Comparison of ENCODE assay signal across 32 cellular contexts in genomic region chr2:30931841-30932407, GRCh38.
"Had no signal": no experiment of that assay in that cellular context is flagged by ENCODE, and none has a peak within 500 bp of the region (broad histone marks: within the 10 kb centered on the region; RNA-seq: fewer than 3 reads in every experiment).

No MANE protein-coding gene starts in this region.

- H3K36me3 Mint-ChIP-seq: activated CD4-positive, alpha-beta memory T cell treated with anti-CD3 and anti-CD28 coated beads for 36 hours; activated CD8-positive, alpha-beta memory T cell treated with anti-CD3 and anti-CD28 coated beads, Interleukin-2, amount 10 ng/mL, durations not matched to agents 7 days and 5 days; activated naive CD4-positive, alpha-beta T cell treated with anti-CD3 and anti-CD28 coated beads, Interleukin-2, amount 50 U/mL, for 24 hours; activated naive CD8-positive, alpha-beta T cell treated with anti-CD3 and anti-CD28 coated beads for 36 hours had no signal

- H3K27me3 ChIP-seq: adrenal gland, body of pancreas, colonic mucosa had no signal

- H3K4me3 ChIP-seq: adrenal gland, body of pancreas, colonic mucosa had no signal

- ATAC-seq: body of pancreas, esophagus mucosa, T-helper 17 cell had no signal

- H3K9me3 Mint-ChIP-seq: activated CD4-positive, alpha-beta memory T cell treated with anti-CD3 and anti-CD28 coated beads for 36 hours; activated CD4-positive, alpha-beta T cell treated with anti-CD3 and anti-CD28 coated beads, Interleukin-2, amount 10 ng/mL, durations not matched to agents 24 days and 14 days; activated naive CD4-positive, alpha-beta T cell treated with anti-CD3 and anti-CD28 coated beads for 36 hours; activated naive CD4-positive, alpha-beta T cell treated with anti-CD3 and anti-CD28 coated beads, Interleukin-2, amount 50 U/mL, for 24 hours; activated naive CD8-positive, alpha-beta T cell treated with anti-CD3 and anti-CD28 coated beads for 36 hours; activated naive CD8-positive, alpha-beta T cell treated with anti-CD3 and anti-CD28 coated beads, Interleukin-2, amount 50 U/mL, for 24 hours; activated T-helper 1 cell treated with anti-CD3 and anti-CD28 coated beads, Interleukin-12 subunit alpha, Interleukin-12 subunit beta, Interleukin-2, Interleukin-4 antibody, amounts not matched to agents 30 ng/mL and 10 ng/mL and 1 ng/mL, durations not matched to agents 14 hours and 24 hours and 36 hours; activated T-helper 2 cell treated with anti-CD3 and anti-CD28 coated beads, Interferon-gamma antibody, Interleukin-2, Interleukin-4, amounts not matched to agents 10 μg/mL and 5 μg/mL and 100 μg/mL, durations not matched to agents 14 hours and 24 hours and 36 hours; T-helper 2 cell treated with Interferon-gamma antibody and Interleukin-4, amounts not matched to agents 5 μg/mL and 100 μg/mL, for 36 hours had no signal

- H3K9me3 ChIP-seq: adrenal gland, body of pancreas, colonic mucosa had no signal

- H3K27ac Mint-ChIP-seq: activated CD4-positive, alpha-beta memory T cell treated with anti-CD3 and anti-CD28 coated beads for 36 hours; activated CD4-positive, alpha-beta T cell treated with anti-CD3 and anti-CD28 coated beads for 36 hours; activated CD4-positive, alpha-beta T cell treated with anti-CD3 and anti-CD28 coated beads, Interleukin-2, amount 10 ng/mL, durations not matched to agents 24 days and 14 days; activated CD8-positive, alpha-beta memory T cell treated with anti-CD3 and anti-CD28 coated beads, Interleukin-2, amount 10 ng/mL, durations not matched to agents 7 days and 5 days; activated CD8-positive, alpha-beta T cell treated with anti-CD3 and anti-CD28 coated beads, Interleukin-2, amount 10 ng/mL, durations not matched to agents 7 days and 5 days; activated naive CD4-positive, alpha-beta T cell treated with anti-CD3 and anti-CD28 coated beads for 36 hours; activated naive CD4-positive, alpha-beta T cell treated with anti-CD3 and anti-CD28 coated beads, Interleukin-2, amount 50 U/mL, for 24 hours; activated naive CD8-positive, alpha-beta T cell treated with anti-CD3 and anti-CD28 coated beads for 36 hours; activated naive CD8-positive, alpha-beta T cell treated with anti-CD3 and anti-CD28 coated beads, Interleukin-2, amount 50 U/mL, for 24 hours; activated T-helper 1 cell treated with anti-CD3 and anti-CD28 coated beads, Interleukin-12 subunit alpha, Interleukin-12 subunit beta, Interleukin-2, Interleukin-4 antibody, amounts not matched to agents 30 ng/mL and 10 ng/mL and 1 ng/mL, durations not matched to agents 14 hours and 24 hours and 36 hours; activated T-helper 2 cell treated with anti-CD3 and anti-CD28 coated beads, Interferon-gamma antibody, Interleukin-2, Interleukin-4, amounts not matched to agents 10 μg/mL and 5 μg/mL and 100 μg/mL, durations not matched to agents 14 hours and 24 hours and 36 hours; T-helper 17 cell; T-helper 2 cell treated with Interferon-gamma antibody and Interleukin-4, amounts not matched to agents 5 μg/mL and 100 μg/mL, for 36 hours had no signal

- H3K36me3 ChIP-seq: adrenal gland, colonic mucosa had no signal

- DNase-seq: activated CD4-positive, alpha-beta memory T cell treated with anti-CD3 and anti-CD28 coated beads for 36 hours; activated CD4-positive, alpha-beta T cell treated with anti-CD3 and anti-CD28 coated beads for 36 hours; activated CD4-positive, alpha-beta T cell treated with anti-CD3 and anti-CD28 coated beads, Interleukin-2, amount 10 ng/mL, durations not matched to agents 24 days and 14 days; activated CD4-positive, CD25-positive, alpha-beta regulatory T cell; activated CD4-positive, CD25-positive, alpha-beta regulatory T cell treated with anti-CD3 and anti-CD28 coated beads, Interleukin-2, amount 50 U/mL, for 72 hours; activated CD8-positive, alpha-beta memory T cell treated with anti-CD3 and anti-CD28 coated beads, Interleukin-2, amount 10 ng/mL, durations not matched to agents 7 days and 5 days; activated CD8-positive, alpha-beta memory T cell treated with anti-CD3 and anti-CD28 coated beads, Interleukin-2, amount 50 U/mL, for 4 hours; activated CD8-positive, alpha-beta T cell treated with anti-CD3 and anti-CD28 coated beads, Interleukin-2, amount 10 ng/mL, durations not matched to agents 7 days and 5 days; activated effector memory CD4-positive, alpha-beta T cell treated with anti-CD3 and anti-CD28 coated beads, Interleukin-2, amount 50 U/mL, for 16 hours; activated naive CD4-positive, alpha-beta T cell treated with anti-CD3 and anti-CD28 coated beads for 36 hours; activated naive CD8-positive, alpha-beta T cell treated with anti-CD3 and anti-CD28 coated beads for 36 hours; activated naive CD8-positive, alpha-beta T cell treated with anti-CD3 and anti-CD28 coated beads, Interleukin-2, amount 50 U/mL, for 24 hours; activated T-cell treated with anti-CD3 and anti-CD28 coated beads, Interleukin-2, amount 50 U/mL, for 1 hour; activated T-cell treated with anti-CD3 and anti-CD28 coated beads, Interleukin-2, amount 50 U/mL, for 48 hours; adrenal gland; amygdala; aorta; body of pancreas; caudate nucleus; colonic mucosa; effector CD8-positive, alpha-beta T cell; foreskin fibroblast; head of caudate nucleus; T-helper 1 cell; T-helper 17 cell; T1000 had no signal

- H3K4me3 Mint-ChIP-seq: activated CD4-positive, alpha-beta memory T cell treated with anti-CD3 and anti-CD28 coated beads for 36 hours; activated CD4-positive, alpha-beta T cell treated with anti-CD3 and anti-CD28 coated beads for 36 hours; activated CD4-positive, alpha-beta T cell treated with anti-CD3 and anti-CD28 coated beads, Interleukin-2, amount 10 ng/mL, durations not matched to agents 24 days and 14 days; activated CD8-positive, alpha-beta memory T cell treated with anti-CD3 and anti-CD28 coated beads, Interleukin-2, amount 10 ng/mL, durations not matched to agents 7 days and 5 days; activated CD8-positive, alpha-beta T cell treated with anti-CD3 and anti-CD28 coated beads, Interleukin-2, amount 10 ng/mL, durations not matched to agents 7 days and 5 days; activated naive CD4-positive, alpha-beta T cell treated with anti-CD3 and anti-CD28 coated beads for 36 hours; activated naive CD4-positive, alpha-beta T cell treated with anti-CD3 and anti-CD28 coated beads, Interleukin-2, amount 50 U/mL, for 24 hours; activated naive CD8-positive, alpha-beta T cell treated with anti-CD3 and anti-CD28 coated beads for 36 hours; activated naive CD8-positive, alpha-beta T cell treated with anti-CD3 and anti-CD28 coated beads, Interleukin-2, amount 50 U/mL, for 24 hours; activated T-helper 1 cell treated with anti-CD3 and anti-CD28 coated beads, Interleukin-12 subunit alpha, Interleukin-12 subunit beta, Interleukin-2, Interleukin-4 antibody, amounts not matched to agents 30 ng/mL and 10 ng/mL and 1 ng/mL, durations not matched to agents 14 hours and 24 hours and 36 hours; T-helper 17 cell; T-helper 2 cell treated with Interferon-gamma antibody and Interleukin-4, amounts not matched to agents 5 μg/mL and 100 μg/mL, for 36 hours had no signal

- H3K4me1 Mint-ChIP-seq: activated naive CD4-positive, alpha-beta T cell treated with anti-CD3 and anti-CD28 coated beads, Interleukin-2, amount 50 U/mL, for 24 hours; T-helper 17 cell had no signal

- H3K4me1 ChIP-seq: adrenal gland, body of pancreas, colonic mucosa had no signal

- H3K27ac ChIP-seq: adrenal gland, body of pancreas, colonic mucosa, epithelial cell of prostate had no signal

- H3K27me3 Mint-ChIP-seq: activated CD4-positive, alpha-beta memory T cell treated with anti-CD3 and anti-CD28 coated beads for 36 hours; activated CD4-positive, alpha-beta T cell treated with anti-CD3 and anti-CD28 coated beads for 36 hours; activated CD4-positive, alpha-beta T cell treated with anti-CD3 and anti-CD28 coated beads, Interleukin-2, amount 10 ng/mL, durations not matched to agents 24 days and 14 days; activated CD8-positive, alpha-beta memory T cell treated with anti-CD3 and anti-CD28 coated beads, Interleukin-2, amount 10 ng/mL, durations not matched to agents 7 days and 5 days; activated naive CD4-positive, alpha-beta T cell treated with anti-CD3 and anti-CD28 coated beads, Interleukin-2, amount 50 U/mL, for 24 hours; activated naive CD8-positive, alpha-beta T cell treated with anti-CD3 and anti-CD28 coated beads for 36 hours; activated naive CD8-positive, alpha-beta T cell treated with anti-CD3 and anti-CD28 coated beads, Interleukin-2, amount 50 U/mL, for 24 hours had no signal
